Comparison of ENCODE assay signal across 8 cellular contexts in genomic region chr17:410674-411401, GRCh38. TPM values are rescaled to one million over a fixed set of nuclear protein-coding genes. Genes with fewer than 3 reads are reported as not detected.
DNase-seq lines count a peak whose midpoint lies in the region; TF ChIP-seq lines count a peak whose summit lies in the region.

No MANE protein-coding gene starts in this region.

- peaks cover 19% of the 10 kb centered on the region for H3K4me1 Mint-ChIP-seq in mesothelial cell of epicardium

- H3K9me3 ChIP-seq in ES-I3 (ENCODE audit: control insufficient read depth, insufficient read depth, low read length) (no peaks in the 10 kb centered on the region), ectodermal cell (ENCODE audit: control insufficient read depth, low read length) (no peaks in the 10 kb centered on the region), transverse colon (no peaks in the 10 kb centered on the region)

- peak overlapping the region; percentile 58 for H3K9ac ChIP-seq in ES-I3 (ENCODE audit: low read depth, low read length)

- peak overlapping the region; percentile 69 for H3K4me3 ChIP-seq in ectodermal cell (ENCODE audit: insufficient read depth, low read depth, low read length)
- H3K4me3 ChIP-seq in transverse colon, result peak overlapping the region; percentile 69 to 99 (median 86)

- in situ Hi-C loops in transverse colon (cut with MboI; ENCODE audit: low pct_ligation_motif_present in 1 of 4, low pct_unique_long_range_greater_than_20kb in 1 of 4, low sequenced_read_pairs in 3 of 4), result no loop called here

- WGBS in ectodermal cell, 2 experiments, result 36% methylated on average over 20 of the region's 20 CpGs
- WGBS in transverse colon (ENCODE audit: low coverage in 1 of 2), 2 donors, result 21 to 80% methylated on average over 1 to 20 of the region's 20 CpGs

- H3K27ac ChIP-seq in ectodermal cell (ENCODE audit: insufficient read depth, low read depth, low read length, poor library complexity, severe bottlenecking) (peak overlapping the region; percentile 79), transverse colon (peak overlapping the region; percentile 79 to 84 (median 82))

- H3K27me3 Mint-ChIP-seq in mesothelial cell of epicardium (ENCODE audit: low read depth), result peaks cover 4% of the 10 kb centered on the region

- H3K9me3 Mint-ChIP-seq in mesothelial cell of epicardium, result no peaks in the 10 kb centered on the region

- peaks cover 8% of the 10 kb centered on the region for H3K36me3 Mint-ChIP-seq in mesothelial cell of epicardium

- H3K4me1 ChIP-seq in ES-I3 (ENCODE audit: insufficient read depth, low read length) (no peaks in the 10 kb centered on the region), ectodermal cell (ENCODE audit: control insufficient read depth, insufficient read depth, low read length) (peaks cover 9% of the 10 kb centered on the region), transverse colon (peaks cover 0 to 28% (median 16%) of the 10 kb centered on the region in 4 donors)

- TF ChIP-seq POLR2A in transverse colon (IDR thresholded peaks at IDR 0.05), result no peak

- H3K36me3 ChIP-seq in ES-I3 (ENCODE audit: insufficient read depth, low read length) (no peaks in the 10 kb centered on the region), ectodermal cell (ENCODE audit: control insufficient read depth, insufficient read depth, low read length) (peaks cover 7% of the 10 kb centered on the region), transverse colon (no peaks in the 10 kb centered on the region)

- no peak for TF ChIP-seq CTCF in mesothelial cell of epicardium (IDR thresholded peaks at IDR 0.05; ENCODE audit: unreplicated experiment)
- TF ChIP-seq CTCF in transverse colon (IDR thresholded peaks at IDR 0.05), result peak in 1 of 5 experiments; percentile 12

- peak overlapping the region; percentile 75 for H3K4me3 Mint-ChIP-seq in mesothelial cell of epicardium

- H3K27ac Mint-ChIP-seq in mesothelial cell of epicardium, result peak overlapping the region; percentile 95

- no peaks in the 10 kb centered on the region for H3K27me3 ChIP-seq in ectodermal cell (ENCODE audit: control insufficient read depth, insufficient read depth, low read length, poor library complexity, severe bottlenecking)
- H3K27me3 ChIP-seq in transverse colon, result no peaks in the 10 kb centered on the region

- TF ChIP-seq EP300 in transverse colon (IDR thresholded peaks at IDR 0.05; ENCODE audit: low read depth), result no peak

- peak in 72 of 76 experiments; percentile 9 to 82 (median 55) for DNase-seq in HUDEP-2 (lab: John Stamatoyannopoulos, UW; ENCODE audit: unreplicated experiment in 76 of 76)
- DNase-seq in activated CD4-positive, alpha-beta T cell treated with anti-CD3 and anti-CD28 coated beads for 1 hour, result peak; percentile 40
- DNase-seq in mesothelial cell of epicardium (ENCODE audit: low spot score in 2 of 2, unreplicated experiment in 2 of 2), result peak in 1 of 2 experiments; percentile 43
- DNase-seq in transverse colon, result peak; percentile 30
- no peak for DNase-seq in GDM1 (lab: John Stamatoyannopoulos, UW)
- DNase-seq in 8988T, result no peak

- intact Hi-C loops in transverse colon (cut with DNase I; ENCODE audit: low total_unique reads), result loop anchor here (2.0 kb wide), 1 partner anchor 290 kb away; no protein-coding TSS in a partner anchor

RNA-seq across cellular contexts. Expression of gene RFLNB, which starts 34.9 kb away (rescaled TPM):
- polyA plus RNA-seq in ectodermal cell (2013, experiment 1 of 4), result 9.1 TPM
- polyA plus RNA-seq in ectodermal cell (2013, experiment 2 of 4), result 9.1 TPM
- polyA plus RNA-seq in ectodermal cell (2013, experiment 3 of 4), result 7.6 TPM
- polyA plus RNA-seq in ectodermal cell (2013, experiment 4 of 4), result 8.1 TPM
- total RNA-seq in mesothelial cell of epicardium (12.6 to 14.9 TPM (median 13.5 TPM) in 3 replicates), transverse colon (10 to 100 TPM in 3 of 4 donors, 1 to 10 TPM in 1; 8.9 to 13.3 (median 10.3) TPM)

RNA-seq across cellular contexts. Expression of gene RPH3AL, which starts 58.2 kb away (rescaled TPM):
- 6.7 TPM for polyA plus RNA-seq in ectodermal cell (2013, experiment 1 of 4)
- polyA plus RNA-seq in ectodermal cell (2013, experiment 2 of 4), result 9.6 TPM
- 6.8 TPM for polyA plus RNA-seq in ectodermal cell (2013, experiment 3 of 4)
- polyA plus RNA-seq in ectodermal cell (2013, experiment 4 of 4), result 7.3 TPM
- total RNA-seq in mesothelial cell of epicardium (13.6 to 16.9 TPM (median 15.4 TPM) in 3 replicates), transverse colon (10 to 100 TPM; 24.3 to 90.5 (median 47.2) TPM)

Comparison
In these comparisons a context has a peak if more than half of its experiments do, and no peak if none do; other contexts are left out.
1. DNase-seq: peak in HUDEP-2 (72 of 76), activated CD4-positive, alpha-beta T cell treated with anti-CD3 and anti-CD28 coated beads for 1 hour (single experiment) and transverse colon (single experiment); none in GDM1 (single experiment) and 8988T (single experiment).